Comparison of ENCODE assay signal across 8 cellular contexts in the genomic region with DNA sequence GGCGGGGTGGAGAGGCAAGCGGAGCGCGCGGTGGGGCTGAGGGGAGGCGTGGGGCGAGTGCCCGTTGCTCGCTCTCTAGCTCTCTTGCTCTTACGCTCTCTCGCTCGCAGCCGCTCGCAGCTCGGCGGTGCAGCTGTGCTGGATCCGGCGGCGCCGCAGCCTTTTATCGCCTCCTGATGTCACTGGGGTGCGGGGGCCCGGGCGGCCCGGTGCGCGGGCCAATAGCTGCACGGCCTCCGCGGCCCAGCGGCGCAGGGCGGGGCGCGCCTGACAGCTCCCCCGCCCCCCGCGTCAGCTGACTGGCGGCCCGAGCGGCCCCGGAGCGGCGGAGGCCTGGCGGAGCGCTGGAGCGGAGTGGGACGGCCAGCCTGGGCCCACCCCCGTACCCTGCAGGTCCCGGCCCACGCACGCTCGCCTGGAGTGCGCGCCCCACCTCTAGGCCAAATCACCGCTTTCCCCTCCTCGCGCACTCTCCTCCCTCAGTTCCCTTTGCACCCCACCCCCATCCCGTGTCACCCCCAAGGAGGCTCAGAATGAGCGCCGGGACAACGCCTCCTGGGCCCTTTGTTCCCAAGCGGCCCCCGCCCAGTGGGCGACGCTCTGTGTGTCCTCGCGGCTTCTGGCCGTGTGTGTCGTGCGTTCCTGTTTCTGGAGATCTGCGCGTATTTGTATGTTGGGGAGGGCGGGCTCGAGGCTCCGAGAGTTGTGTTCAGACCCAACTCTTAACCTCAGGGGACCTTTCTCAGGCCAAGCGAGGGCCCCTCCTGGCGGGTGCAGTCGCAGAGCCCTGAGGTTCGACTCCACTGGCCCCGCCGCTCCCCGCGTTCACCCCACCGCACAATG. TPM values are rescaled to one million over a fixed set of nuclear protein-coding genes. Genes with fewer than 3 reads are reported as not detected.
DNase-seq lines count a peak whose midpoint lies in the region; ATAC-seq and TF ChIP-seq lines count a peak whose summit lies in the region.

MAFB (minus strand) TSS at position 137 of the 843 bp plus-strand sequence. CDS start 386 bp downstream, outside the sequence.

- peaks cover 11% of the 10 kb centered on the region for H3K4me1 ChIP-seq in CD4-positive, alpha-beta memory T cell (ENCODE audit: insufficient read depth, low read length)
- no peaks in the 10 kb centered on the region for H3K4me1 ChIP-seq in KMS-11 (ENCODE audit: low read depth, poor library complexity, severe bottlenecking)

- peak within 1 kb of the TSS; percentile 64 to 86 (median 76) for H3K4me3 Mint-ChIP-seq in CD4-positive, alpha-beta memory T cell
- H3K4me3 Mint-ChIP-seq in T-helper 17 cell = peak within 1 kb of the TSS; percentile 84
- H3K4me3 Mint-ChIP-seq in dendritic cell treated with granulocyte-macrophage colony-stimulating factor and Interleukin-4, amounts not matched to agents 40 ng/mL and 50 ng/mL, for 4 days = peak within 1 kb of the TSS; percentile 100

- H3K27ac Mint-ChIP-seq in CD4-positive, alpha-beta memory T cell = no peak within 1 kb of the TSS
- H3K27ac Mint-ChIP-seq in T-helper 17 cell = no peak within 1 kb of the TSS
- peak within 1 kb of the TSS; percentile 97 for H3K27ac Mint-ChIP-seq in dendritic cell treated with granulocyte-macrophage colony-stimulating factor and Interleukin-4, amounts not matched to agents 40 ng/mL and 50 ng/mL, for 4 days

- peaks cover 19% of the 10 kb centered on the region for H3K27me3 ChIP-seq in CD4-positive, alpha-beta memory T cell (ENCODE audit: insufficient read depth, low read length)
- no peaks in the 10 kb centered on the region; the same call in 1 of the 2 replicates for H3K27me3 ChIP-seq in KMS-11 (ENCODE audit: insufficient read depth, low read depth)

- H3K36me3 ChIP-seq in CD4-positive, alpha-beta memory T cell (ENCODE audit: insufficient read depth, low read length) = no peaks in the 10 kb centered on the region
- H3K36me3 ChIP-seq in KMS-11 (ENCODE audit: insufficient read depth) = no peaks in the 10 kb centered on the region

- no peak within 1 kb of the TSS for H3K27ac ChIP-seq in CD4-positive, alpha-beta memory T cell (ENCODE audit: low read depth, low read length)
- H3K27ac ChIP-seq in KMS-11 = peak within 1 kb of the TSS; percentile 61; the same call in 1 of the 2 replicates

- intact Hi-C loops in CD4-positive, alpha-beta memory T cell (cut with micrococcal nuclease) = no loop called here
- intact Hi-C loops in dendritic cell treated with granulocyte-macrophage colony-stimulating factor and Interleukin-4, amounts not matched to agents 40 ng/mL and 50 ng/mL, for 4 days (cut with micrococcal nuclease) = loop anchor here (5.0 to 10.0 kb wide), 3 partner anchors 227 to 425 kb away; no protein-coding TSS in a partner anchor

- no peaks in the 10 kb centered on the region for H3K79me2 ChIP-seq in KMS-11 (ENCODE audit: insufficient read depth, low read depth)

- POLR2A ChIA-PET in CD4-positive, alpha-beta memory T cell (lab: Charles Lee; ENCODE audit: partially characterized antibody) = no interaction called here

- H2AFZ ChIP-seq in KMS-11 (ENCODE audit: low read depth) = peak within 1 kb of the TSS; percentile 100

- CTCF ChIA-PET in CD4-positive, alpha-beta memory T cell (lab: Charles Lee; ENCODE audit: partially characterized antibody) = interaction anchor here (1.0 to 1.6 kb wide), 2 partner anchors 11 to 1640 kb away, joined by 3 to 5 read pairs; no protein-coding TSS in a partner anchor

- peaks cover 0 to 5% (median 0%) of the 10 kb centered on the region in 8 donors for H3K9me3 Mint-ChIP-seq in CD4-positive, alpha-beta memory T cell
- no peaks in the 10 kb centered on the region for H3K9me3 Mint-ChIP-seq in dendritic cell treated with granulocyte-macrophage colony-stimulating factor and Interleukin-4, amounts not matched to agents 40 ng/mL and 50 ng/mL, for 4 days

- no peaks in the 10 kb centered on the region for H3K36me3 Mint-ChIP-seq in CD4-positive, alpha-beta memory T cell
- peaks cover 10% of the 10 kb centered on the region for H3K36me3 Mint-ChIP-seq in T-helper 17 cell (ENCODE audit: low read depth)
- H3K36me3 Mint-ChIP-seq in dendritic cell treated with granulocyte-macrophage colony-stimulating factor and Interleukin-4, amounts not matched to agents 40 ng/mL and 50 ng/mL, for 4 days (ENCODE audit: low read depth) = peaks cover 46% of the 10 kb centered on the region

- H3K4me1 Mint-ChIP-seq in CD4-positive, alpha-beta memory T cell = peaks cover 0 to 14% (median 10%) of the 10 kb centered on the region in 4 donors
- peaks cover 8% of the 10 kb centered on the region for H3K4me1 Mint-ChIP-seq in T-helper 17 cell
- peaks cover 56% of the 10 kb centered on the region for H3K4me1 Mint-ChIP-seq in dendritic cell treated with granulocyte-macrophage colony-stimulating factor and Interleukin-4, amounts not matched to agents 40 ng/mL and 50 ng/mL, for 4 days (ENCODE audit: low read depth)

- peak within 1 kb of the TSS in 1 of 2 donors; percentile 31 for H3K4me3 ChIP-seq in CD4-positive, alpha-beta memory T cell (ENCODE audit: low read length in 2 of 2)
- no peak within 1 kb of the TSS for H3K4me3 ChIP-seq in KMS-11 (IDR thresholded peaks at IDR 0.05; ENCODE audit: insufficient read depth, low read depth, low read length)

- DNase-seq in CD4-positive, alpha-beta memory T cell = peak in 4 of 5 donors; percentile 5 to 24 (median 14)
- no peak for DNase-seq in T-helper 17 cell
- DNase-seq in left lobe of liver (ENCODE audit: low spot score) = peak; percentile 98
- peak; percentile 21 to 30 for DNase-seq in stimulated activated CD4-positive, alpha-beta T cell treated with anti-CD3 and anti-CD28 coated beads, Interleukin-15, amount 100 ng/mL, for 48 hours (ENCODE audit: low read depth in 2 of 2)

- H3K4me2 ChIP-seq in KMS-11 = peak within 1 kb of the TSS; percentile 98

- no peak for TF ChIP-seq CTCF in KMS-11 (conservative IDR thresholded peaks at IDR 0.05; ENCODE audit: low read depth, low read length)

- H3K9ac ChIP-seq in KMS-11 = peak within 1 kb of the TSS; percentile 76

- no peaks in the 10 kb centered on the region for H3K9me3 ChIP-seq in CD4-positive, alpha-beta memory T cell (ENCODE audit: control insufficient read depth in 1 of 2, low read length in 2 of 2)
- no peaks in the 10 kb centered on the region for H3K9me3 ChIP-seq in T-helper 17 cell (ENCODE audit: control insufficient read depth, low read length, poor library complexity, severe bottlenecking)

- peaks cover 44 to 58% of the 10 kb centered on the region in 2 donors for H3K27me3 Mint-ChIP-seq in CD4-positive, alpha-beta memory T cell
- peaks cover 74% of the 10 kb centered on the region for H3K27me3 Mint-ChIP-seq in T-helper 17 cell
- H3K27me3 Mint-ChIP-seq in dendritic cell treated with granulocyte-macrophage colony-stimulating factor and Interleukin-4, amounts not matched to agents 40 ng/mL and 50 ng/mL, for 4 days = peaks cover 45% of the 10 kb centered on the region

- no peaks in the 10 kb centered on the region for H4K20me1 ChIP-seq in KMS-11 (ENCODE audit: insufficient read depth)

- ATAC-seq in GM19438 (IDR thresholded peaks at IDR 0.05; ENCODE audit: low read depth, unreplicated experiment) = peak; percentile 50
- peak; percentile 72 for ATAC-seq in T-helper 17 cell
- peak; percentile 70 for ATAC-seq in left lobe of liver
- no peak for ATAC-seq in GM19467 (IDR thresholded peaks at IDR 0.05; ENCODE audit: unreplicated experiment)

RNA-seq across cellular contexts. Expression of gene MAFB, which starts in this region (rescaled TPM):
- 1 to 10 TPM; 2.2 to 2.6 TPM for total RNA-seq in CD4-positive, alpha-beta memory T cell
- under 1 TPM in 1 of 2 donors, not detected in 1; 0.07 TPM for polyA plus RNA-seq in CD4-positive, alpha-beta memory T cell
- total RNA-seq in T-helper 17 cell = 1 to 10 TPM in 1 of 2 donors, under 1 TPM in 1; 0.86 to 8.9 TPM
- total RNA-seq in left lobe of liver = 35.3 TPM

Comparison
In these comparisons a context has a peak if more than half of its experiments do, and no peak if none do; other contexts are left out.
1. DNase-seq: peak in CD4-positive, alpha-beta memory T cell (4 of 5), left lobe of liver (single experiment) and stimulated activated CD4-positive, alpha-beta T cell treated with anti-CD3 and anti-CD28 coated beads, Interleukin-15, amount 100 ng/mL, for 48 hours (2 of 2); none in T-helper 17 cell (0 of 3).
2. Peak in every context shown above with its lines, with median percentiles within 50 percentile points of each other: H3K4me3 Mint-ChIP-seq.